Comparison of ENCODE assay signal across 8 cellular contexts in genomic region chr7:149874644-149875028, GRCh38. TPM values are rescaled to one million over a fixed set of nuclear protein-coding genes. Genes with fewer than 3 reads are reported as not detected.
DNase-seq lines count a peak whose midpoint lies in the region; ATAC-seq and TF ChIP-seq lines count a peak whose summit lies in the region.

No MANE protein-coding gene starts in this region.

- no peak for TF ChIP-seq CTCF in BE2C (IDR thresholded peaks at IDR 0.05; ENCODE audit: low read depth, low read length)
- no peak for TF ChIP-seq CTCF in HFF-Myc (IDR thresholded peaks at IDR 0.05; ENCODE audit: low read depth, low read length, missing control alignments)
- TF ChIP-seq CTCF in natural killer cell (IDR thresholded peaks at IDR 0.05), result no peak

- H3K9me3 ChIP-seq in BE2C, result no peaks in the 10 kb centered on the region

- no peaks in the 10 kb centered on the region for H3K9me3 Mint-ChIP-seq in natural killer cell

- DNase-seq in BE2C (no peak), HFF-Myc (ENCODE audit: extremely low read depth, low read depth) (no peak), cerebellar cortex (ENCODE audit: low spot score) (peak; percentile 78), natural killer cell (no peak), RKO (ENCODE audit: low spot score) (no peak), kidney tubule cell (ENCODE audit: low spot score) (no peak)

- peak overlapping the region; percentile 19 to 82 for H3K27ac Mint-ChIP-seq in natural killer cell

- ATAC-seq in natural killer cell, result no peak
- ATAC-seq in GM19351 (IDR thresholded peaks at IDR 0.05; ENCODE audit: unreplicated experiment), result no peak
- ATAC-seq in GM21423 (IDR thresholded peaks at IDR 0.05; ENCODE audit: unreplicated experiment), result no peak

- peak overlapping the region; percentile 80 for H3K4me3 ChIP-seq in BE2C (ENCODE audit: low read depth, low read length)
- H3K4me3 ChIP-seq in HFF-Myc (replicated peaks; ENCODE audit: low read depth, low read length), result peak overlapping the region; percentile 58

- no peaks in the 10 kb centered on the region for H3K27me3 ChIP-seq in BE2C

- no peaks in the 10 kb centered on the region for H3K36me3 ChIP-seq in BE2C

- intact Hi-C loops in natural killer cell (cut with micrococcal nuclease), result loop anchor here (5.0 kb wide), 1 partner anchor 37 kb away; the partner anchor contains the start of gene ZNF862

- H3K4me3 Mint-ChIP-seq in natural killer cell, result peak overlapping the region; percentile 92

- H3K4me1 Mint-ChIP-seq in natural killer cell, result peaks cover 46 to 56% of the 10 kb centered on the region in 2 donors

- H3K27me3 Mint-ChIP-seq in natural killer cell (ENCODE audit: low read depth in 2 of 2), result no peaks in the 10 kb centered on the region

- no peaks in the 10 kb centered on the region for H3K36me3 Mint-ChIP-seq in natural killer cell

- peaks cover 5% of the 10 kb centered on the region for H3K4me1 ChIP-seq in BE2C

RNA-seq across cellular contexts. Expression of gene ATP6V0E2, which starts 0.9 kb away (rescaled TPM):
- 226 TPM for polyA plus RNA-seq in BE2C (2012; ENCODE audit: insufficient read depth, insufficient read length, low read depth)
- 10 to 100 TPM; 23.2 to 39.4 (median 34.9) TPM for total RNA-seq in natural killer cell

RNA-seq across cellular contexts. Expression of gene ZNF862, which starts 36.5 kb away (rescaled TPM):
- 17.5 TPM for polyA plus RNA-seq in BE2C (2012; ENCODE audit: insufficient read depth, insufficient read length, low read depth)
- total RNA-seq in natural killer cell, result 10 to 100 TPM; 21.4 to 28.9 (median 21.7) TPM
